Comparison of ENCODE assay signal across 9 cellular contexts in the genomic region with DNA sequence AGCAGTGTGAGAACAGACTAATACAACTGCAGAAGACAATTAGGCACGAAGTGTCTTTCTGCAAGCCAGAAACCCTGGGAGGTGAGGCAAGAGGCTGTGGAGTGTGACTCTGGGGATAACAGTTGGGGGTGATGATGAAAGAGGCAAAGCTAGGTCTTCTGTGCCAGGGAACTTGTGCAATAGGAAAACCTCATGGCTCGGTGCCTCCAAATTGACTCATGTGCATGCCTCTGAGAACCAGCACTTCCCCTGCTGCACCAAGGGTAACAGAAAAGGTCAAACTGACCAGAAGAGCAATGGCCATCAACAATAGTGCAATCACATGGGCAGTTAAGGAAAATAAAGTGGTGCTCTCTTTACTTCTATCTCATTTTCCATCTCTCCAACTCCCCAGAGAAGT.
DNase-seq lines count a peak whose midpoint lies in the region; ATAC-seq and TF ChIP-seq lines count a peak whose summit lies in the region.
"Had no signal": no experiment of that assay in that cellular context is flagged by ENCODE, and none has a peak within 500 bp of the region (broad histone marks: within the 10 kb centered on the region; RNA-seq: fewer than 3 reads in every experiment).

No MANE protein-coding gene starts in this region.

- no peaks in the 10 kb centered on the region for H3K27me3 ChIP-seq in HL-60 (ENCODE audit: insufficient read depth, poor library complexity, severe bottlenecking)
- H3K27me3 ChIP-seq in adrenal gland, result no peaks in the 10 kb centered on the region
- no peaks in the 10 kb centered on the region for H3K27me3 ChIP-seq in right atrium auricular region
- no peaks in the 10 kb centered on the region for H3K27me3 ChIP-seq in suprapubic skin

- intact Hi-C loops in adrenal gland (cut with DNase I), result no loop called here

- peaks cover 0 to 10% of the 10 kb centered on the region in 2 donors for H3K4me1 ChIP-seq in adrenal gland (replicated peaks in 1 of 2)
- H3K4me1 ChIP-seq in right atrium auricular region, result peaks cover 0 to 2% of the 10 kb centered on the region in 2 donors
- no peaks in the 10 kb centered on the region for H3K4me1 ChIP-seq in suprapubic skin

- no peaks in the 10 kb centered on the region for H3K36me3 Mint-ChIP-seq in activated CD8-positive, alpha-beta T cell treated with anti-CD3 and anti-CD28 coated beads, Interleukin-2, amount 10 ng/mL, durations not matched to agents 7 days and 5 days (ENCODE audit: low read depth)

- H3K27ac ChIP-seq in HL-60 (replicated peaks), result peak overlapping the region; percentile 83
- H3K27ac ChIP-seq in adrenal gland, result peak overlapping the region in 1 of 5 donors; percentile 10
- peak overlapping the region; percentile 2 to 18 for H3K27ac ChIP-seq in right atrium auricular region
- peak overlapping the region; percentile 33 for H3K27ac ChIP-seq in suprapubic skin

- H3K4me3 ChIP-seq in HL-60 (replicated peaks; ENCODE audit: insufficient read depth, low read length) (no peak overlapping the region), adrenal gland (no peak overlapping the region), right atrium auricular region (no peak overlapping the region), suprapubic skin (no peak overlapping the region)

- H3K27ac Mint-ChIP-seq in activated CD8-positive, alpha-beta T cell treated with anti-CD3 and anti-CD28 coated beads, Interleukin-2, amount 10 ng/mL, durations not matched to agents 7 days and 5 days, result no peak overlapping the region

- H3K9me3 ChIP-seq in adrenal gland (replicated peaks in 1 of 3) (no peaks in the 10 kb centered on the region), right atrium auricular region (no peaks in the 10 kb centered on the region), suprapubic skin (no peaks in the 10 kb centered on the region)

- TF ChIP-seq POLR2A in adrenal gland (IDR thresholded peaks at IDR 0.05), result no peak
- no peak for TF ChIP-seq POLR2A in suprapubic skin (IDR thresholded peaks at IDR 0.05)

- POLR2A ChIA-PET in activated CD8-positive, alpha-beta T cell treated with anti-CD3 and anti-CD28 coated beads, Interleukin-2, amount 10 ng/mL, durations not matched to agents 7 days and 5 days (lab: Charles Lee), result no interaction called here

- no peaks in the 10 kb centered on the region for H3K4me1 Mint-ChIP-seq in activated CD8-positive, alpha-beta T cell treated with anti-CD3 and anti-CD28 coated beads, Interleukin-2, amount 10 ng/mL, durations not matched to agents 7 days and 5 days (ENCODE audit: low read depth)

- H3K9me3 Mint-ChIP-seq in activated CD8-positive, alpha-beta T cell treated with anti-CD3 and anti-CD28 coated beads, Interleukin-2, amount 10 ng/mL, durations not matched to agents 7 days and 5 days (ENCODE audit: insufficient read depth), result no peaks in the 10 kb centered on the region

- WGBS in adrenal gland, 4 donors, result 15 to 39% (median 29%) methylated on average over 2 of the region's 2 CpGs
- 18% methylated on average over 2 of the region's 2 CpGs for WGBS in suprapubic skin

- H3K36me3 ChIP-seq in adrenal gland (replicated peaks in 1 of 2) (no peaks in the 10 kb centered on the region), right atrium auricular region (no peaks in the 10 kb centered on the region), suprapubic skin (no peaks in the 10 kb centered on the region)

- TF ChIP-seq CTCF in HL-60 (IDR thresholded peaks at IDR 0.05; ENCODE audit: insufficient read depth, low read length) (no peak), adrenal gland (IDR thresholded peaks at IDR 0.05) (no peak), right atrium auricular region (IDR thresholded peaks at IDR 0.05) (no peak), suprapubic skin (IDR thresholded peaks at IDR 0.05) (no peak)

- no peak for ATAC-seq in activated CD8-positive, alpha-beta T cell treated with anti-CD3 and anti-CD28 coated beads, Interleukin-2, amount 10 ng/mL, durations not matched to agents 7 days and 5 days
- no peak for ATAC-seq in GM18517 (IDR thresholded peaks at IDR 0.05; ENCODE audit: unreplicated experiment)
- no peak for ATAC-seq in HG02884 (IDR thresholded peaks at IDR 0.05; ENCODE audit: unreplicated experiment)

- no peak overlapping the region for H3K4me3 Mint-ChIP-seq in activated CD8-positive, alpha-beta T cell treated with anti-CD3 and anti-CD28 coated beads, Interleukin-2, amount 10 ng/mL, durations not matched to agents 7 days and 5 days

- no peaks in the 10 kb centered on the region for H3K27me3 Mint-ChIP-seq in activated CD8-positive, alpha-beta T cell treated with anti-CD3 and anti-CD28 coated beads, Interleukin-2, amount 10 ng/mL, durations not matched to agents 7 days and 5 days (ENCODE audit: low read depth)

- CTCF ChIA-PET in activated CD8-positive, alpha-beta T cell treated with anti-CD3 and anti-CD28 coated beads, Interleukin-2, amount 10 ng/mL, durations not matched to agents 7 days and 5 days (lab: Charles Lee), result no interaction called here

- DNase-seq in HL-60 (ENCODE audit: low read depth in 1 of 2, low spot score in 1 of 2) (peak; percentile 98 to 100), adrenal gland (peak; percentile 71 to 93 (median 90)), right atrium auricular region (ENCODE audit: low spot score) (peak; percentile 96), suprapubic skin (ENCODE audit: low spot score in 2 of 2) (peak; percentile 85 to 87), OCI-M2 (lab: John Stamatoyannopoulos, UW; ENCODE audit: unreplicated experiment) (no peak)
- no peak for DNase-seq in activated CD8-positive, alpha-beta T cell treated with anti-CD3 and anti-CD28 coated beads, Interleukin-2, amount 10 ng/mL, durations not matched to agents 7 days and 5 days
- DNase-seq: NCI-H1092 had no signal

- TF ChIP-seq EP300 in suprapubic skin (IDR thresholded peaks at IDR 0.05), result no peak

Comparison
In these comparisons a context has a peak if more than half of its experiments do, and no peak if none do; other contexts are left out.
1. DNase-seq: peak in HL-60 (2 of 2), adrenal gland (7 of 7), right atrium auricular region (single experiment) and suprapubic skin (2 of 2); none in OCI-M2 (single experiment) and activated CD8-positive, alpha-beta T cell treated with anti-CD3 and anti-CD28 coated beads, Interleukin-2, amount 10 ng/mL, durations not matched to agents 7 days and 5 days (single experiment).